ENCODE assay signal across 14 cellular contexts in the genomic region with DNA sequence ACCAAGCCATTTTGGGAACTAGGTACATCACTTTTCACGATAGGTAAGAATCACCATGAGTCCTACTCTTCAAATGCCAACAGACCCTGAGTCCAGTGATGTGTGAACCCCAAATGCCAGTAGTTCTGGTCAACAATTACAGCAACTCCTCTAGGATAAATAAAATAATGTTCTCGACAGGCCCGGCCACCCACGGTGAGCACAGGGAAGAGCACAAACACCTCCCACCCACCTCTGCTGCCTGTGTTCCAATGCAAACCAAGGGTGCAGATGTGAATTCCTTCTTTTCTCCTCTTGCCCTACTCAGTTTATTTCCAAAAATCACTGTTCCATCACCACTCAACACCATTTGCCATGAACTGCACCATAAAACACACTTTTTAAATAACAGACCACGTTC. TPM values are rescaled to one million over a fixed set of nuclear protein-coding genes. Genes with fewer than 3 reads are reported as not detected.
DNase-seq lines count a peak whose midpoint lies in the region; ATAC-seq and TF ChIP-seq lines count a peak whose summit lies in the region.
"Had no signal": no experiment of that assay in that cellular context is flagged by ENCODE, and none has a peak within 500 bp of the region (broad histone marks: within the 10 kb centered on the region; RNA-seq: fewer than 3 reads in every experiment).

No MANE protein-coding gene starts in this region.

- H3K27ac ChIP-seq in HUES48 (ENCODE audit: low read depth, low read length) (peak overlapping the region; percentile 49), uterus (no peak overlapping the region), PC-9 (no peak overlapping the region)

- no peak for DNase-seq in endothelial cell (ENCODE audit: low spot score)
- peak; percentile 10 for DNase-seq in occipital lobe (lab: John Stamatoyannopoulos, UW)
- no peak for DNase-seq in uterus
- no peak for DNase-seq in NCI-H128 (lab: John Stamatoyannopoulos, UW; ENCODE audit: unreplicated experiment)
- no peak for DNase-seq in PC-9
- DNase-seq: C1 segment of cervical spinal cord; Calu3; CD4-positive, alpha-beta T cell; DMS 273 treated with DMSO at 0.1 percent for 48 hours; H7 had no signal

- TF ChIP-seq POLR2A in uterus (IDR thresholded peaks at IDR 0.05), result no peak

- intact Hi-C loops in uterus (cut with DNase I; ENCODE audit: low total_unique reads), result no loop called here
- intact Hi-C loops in PC-9 (cut with micrococcal nuclease; ENCODE audit: unreplicated experiment), result no loop called here

- H3K9ac ChIP-seq in HUES48 (ENCODE audit: low read depth, low read length), result no peak overlapping the region

- no peak for ATAC-seq in HG03378 (IDR thresholded peaks at IDR 0.05; ENCODE audit: unreplicated experiment)
- ATAC-seq: K562 had no signal

- no peaks in the 10 kb centered on the region for H3K27me3 ChIP-seq in HUES48 (ENCODE audit: control insufficient read depth, insufficient read depth, low read length)
- no peaks in the 10 kb centered on the region for H3K27me3 ChIP-seq in uterus
- H3K27me3 ChIP-seq in PC-9 (ENCODE audit: insufficient read depth, low read depth), result no peaks in the 10 kb centered on the region

- no peak overlapping the region for H2AFZ ChIP-seq in PC-9

- no TSS peak for BruUV-seq in PC-9 (replicated peaks; lab: Mats Ljungman, UMichigan)

- POLR2A ChIA-PET in PC-9 (lab: Charles Lee; ENCODE audit: unreplicated experiment), result no interaction called here

- no peaks in the 10 kb centered on the region for H3K79me2 ChIP-seq in PC-9 (ENCODE audit: low read depth)

- H3K36me3 Mint-ChIP-seq in endothelial cell (ENCODE audit: low read depth, unreplicated experiment), result peaks cover 9% of the 10 kb centered on the region

- no peaks in the 10 kb centered on the region for H3K9me3 Mint-ChIP-seq in endothelial cell (ENCODE audit: unreplicated experiment)
- H3K9me3 Mint-ChIP-seq: CD4-positive, alpha-beta T cell had no signal

- CTCF ChIA-PET in PC-9 (lab: Charles Lee), result no interaction called here

- H3K9me3 ChIP-seq in HUES48 (ENCODE audit: control insufficient read depth, insufficient read depth, low read length), result no peaks in the 10 kb centered on the region
- no peaks in the 10 kb centered on the region for H3K9me3 ChIP-seq in uterus
- no peaks in the 10 kb centered on the region for H3K9me3 ChIP-seq in PC-9 (ENCODE audit: insufficient read depth, low read depth)

- H3K4me3 ChIP-seq in HUES48 (ENCODE audit: low read depth, low read length) (no peak overlapping the region), uterus (no peak overlapping the region), PC-9 (no peak overlapping the region)
- H3K4me3 ChIP-seq: K562 had no signal

- H3K27ac Mint-ChIP-seq in endothelial cell (ENCODE audit: unreplicated experiment), result peak overlapping the region; percentile 13
- H3K27ac Mint-ChIP-seq: B cell; CD4-positive, alpha-beta T cell had no signal

- no peaks in the 10 kb centered on the region for H3F3A ChIP-seq in PC-9 (ENCODE audit: insufficient read depth, low read depth)

- peaks cover 28% of the 10 kb centered on the region for H3K4me1 Mint-ChIP-seq in endothelial cell (ENCODE audit: unreplicated experiment)
- H3K4me1 Mint-ChIP-seq: B cell had no signal

- H3K4me3 Mint-ChIP-seq in endothelial cell (ENCODE audit: unreplicated experiment), result no peak overlapping the region
- H3K4me3 Mint-ChIP-seq: B cell; CD4-positive, alpha-beta T cell had no signal

- TF ChIP-seq CTCF in endothelial cell (IDR thresholded peaks at IDR 0.05; ENCODE audit: unreplicated experiment), result no peak
- TF ChIP-seq CTCF in uterus (IDR thresholded peaks at IDR 0.05), result no peak
- TF ChIP-seq CTCF in PC-9 (conservative IDR thresholded peaks at IDR 0.05), result no peak

- H3K36me3 ChIP-seq in HUES48 (ENCODE audit: control insufficient read depth, insufficient read depth, low read length) (0 out of 2 replicates have a peak, but pooled peaks cover 2% of the 10 kb centered on the region), uterus (no peaks in the 10 kb centered on the region), PC-9 (ENCODE audit: low read depth) (no peaks in the 10 kb centered on the region)

- H3K4me2 ChIP-seq in PC-9, result no peak overlapping the region

- peaks cover 61% of the 10 kb centered on the region for H3K4me1 ChIP-seq in HUES48 (ENCODE audit: control insufficient read depth, insufficient read depth, low read length)
- no peaks in the 10 kb centered on the region for H3K4me1 ChIP-seq in uterus
- no peaks in the 10 kb centered on the region for H3K4me1 ChIP-seq in PC-9 (replicated peaks; ENCODE audit: insufficient read depth)

- H3K9me2 ChIP-seq in PC-9 (ENCODE audit: insufficient read depth), result no peaks in the 10 kb centered on the region

- H4K20me1 ChIP-seq in PC-9 (ENCODE audit: insufficient read depth), result no peaks in the 10 kb centered on the region

- peaks cover 6% of the 10 kb centered on the region for H3K27me3 Mint-ChIP-seq in endothelial cell (ENCODE audit: unreplicated experiment)
- H3K27me3 Mint-ChIP-seq: B cell; CD4-positive, alpha-beta T cell had no signal

RNA-seq across cellular contexts. Expression of a gene that starts 33.3 kb away (rescaled TPM):
- total RNA-seq in endothelial cell (ENCODE audit: unreplicated experiment) (50.2 TPM), occipital lobe (70.5 TPM), uterus (10 to 100 TPM in 2 of 4 donors, 1 to 10 TPM in 1, under 1 TPM in 1; 0.51 to 19.5 (median 9.3) TPM), PC-9 (2021) (not detected in 2 replicates)
- total RNA-seq: Calu3, K562 had no signal
